9 cellular contexts compared by ENCODE assay signal in the genomic region with DNA sequence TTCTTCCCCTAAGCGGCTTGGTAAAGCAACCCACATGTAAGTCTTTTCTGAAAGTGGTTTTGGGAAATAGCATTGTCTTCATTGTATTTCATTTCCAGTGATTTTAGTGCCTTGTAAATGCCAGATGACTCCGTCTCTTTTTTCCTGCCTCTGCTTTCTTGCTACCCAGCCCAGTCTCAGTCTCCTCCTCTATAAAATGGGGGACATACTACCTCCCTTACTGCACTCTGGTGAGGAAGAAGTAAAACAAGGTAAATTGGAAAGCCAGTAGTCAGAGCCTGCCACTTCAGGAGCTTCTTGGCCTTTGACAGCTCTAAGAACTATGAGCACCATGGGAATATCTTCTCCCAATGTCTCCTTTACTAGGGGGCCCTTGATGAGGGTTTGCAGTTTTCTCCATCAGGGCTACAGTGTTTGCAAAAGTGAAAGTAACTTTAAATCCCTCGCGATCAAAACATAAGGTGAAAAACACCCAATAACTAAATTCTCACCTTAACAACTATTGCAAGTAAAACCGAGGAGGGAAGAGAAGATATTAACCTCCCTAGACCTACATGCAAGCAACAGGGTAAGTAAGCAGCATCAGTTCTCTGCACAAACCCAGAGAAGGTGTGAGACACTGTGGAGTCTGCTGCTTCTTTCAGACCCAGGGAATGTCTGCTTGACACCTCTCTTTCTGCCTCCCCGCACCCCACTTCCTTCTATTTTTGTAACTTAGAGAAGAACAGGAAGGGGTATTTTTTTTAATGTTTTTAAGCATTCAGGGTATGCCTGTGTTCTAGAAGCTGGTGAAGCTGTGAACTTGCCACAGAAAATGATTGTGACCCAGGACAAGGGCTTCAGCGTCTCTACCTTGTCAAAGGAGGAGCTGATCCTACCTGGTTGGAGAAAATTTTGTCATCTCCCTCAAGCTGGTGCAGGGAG.
DNase-seq lines count a peak whose midpoint lies in the region; ATAC-seq and TF ChIP-seq lines count a peak whose summit lies in the region.
"Had no signal": no experiment of that assay in that cellular context is flagged by ENCODE, and none has a peak within 500 bp of the region (broad histone marks: within the 10 kb centered on the region; RNA-seq: fewer than 3 reads in every experiment).

No MANE protein-coding gene starts in this region.

- TF ChIP-seq CTCF in spleen (IDR thresholded peaks at IDR 0.05 in 8 of 11, conservative IDR thresholded peaks at IDR 0.05 in 3 of 11), result no peak
- no peak for TF ChIP-seq CTCF in colonic mucosa (IDR thresholded peaks at IDR 0.05)
- TF ChIP-seq CTCF in ovary (IDR thresholded peaks at IDR 0.05), result no peak

- H3K9me3 ChIP-seq in spleen (no peaks in the 10 kb centered on the region), colonic mucosa (no peaks in the 10 kb centered on the region), ovary (no peaks in the 10 kb centered on the region)

- WGBS in spleen, 5 donors, result 30 to 41% (median 39%) methylated on average over 7 of the region's 7 CpGs
- WGBS in ovary, 3 donors, result 62 to 70% (median 66%) methylated on average over 7 of the region's 7 CpGs

- intact Hi-C loops in spleen (cut with DNase I; ENCODE audit: low total_unique reads) (no loop called here), colonic mucosa (cut with DNase I) (no loop called here), ovary (cut with DNase I) (no loop called here)

- TF ChIP-seq POLR2A in spleen (IDR thresholded peaks at IDR 0.05) (no peak), ovary (IDR thresholded peaks at IDR 0.05) (no peak)

- no peaks in the 10 kb centered on the region for H3K36me3 ChIP-seq in spleen
- no peaks in the 10 kb centered on the region for H3K36me3 ChIP-seq in colonic mucosa
- no peaks in the 10 kb centered on the region for H3K36me3 ChIP-seq in ovary

- DNase-seq in Jurkat, Clone E6-1 (ENCODE audit: low read depth, low spot score), result no peak
- peak; percentile 34 for DNase-seq in activated T-cell treated with anti-CD3 and anti-CD28 coated beads, Interleukin-2, amount 50 U/mL, for 1 hour
- DNase-seq in spleen (peak; percentile 72), colonic mucosa (no peak), germinal center (ENCODE audit: low spot score) (no peak), ovary (no peak), NCI-H2081 treated with DMSO at 0.1 percent for 48 hours (lab: John Stamatoyannopoulos, UW) (no peak)

- H3K27ac ChIP-seq in spleen, result peak overlapping the region; percentile 19 to 79 (median 62)
- no peak overlapping the region for H3K27ac ChIP-seq in colonic mucosa
- no peak overlapping the region for H3K27ac ChIP-seq in ovary

- no peak overlapping the region for H3K9ac ChIP-seq in colonic mucosa (ENCODE audit: low read depth in 2 of 2, low read length in 2 of 2)

- H3K4me1 ChIP-seq in spleen (peaks cover 0 to 41% (median 19%) of the 10 kb centered on the region in 6 donors), colonic mucosa (no peaks in the 10 kb centered on the region), ovary (ENCODE audit: insufficient read depth) (peaks cover 2% of the 10 kb centered on the region)

- ATAC-seq in GM19324 (IDR thresholded peaks at IDR 0.05; ENCODE audit: low FRiP score, unreplicated experiment), result peak; percentile 59
- ATAC-seq: K562 had no signal

- TF ChIP-seq EP300 in ovary (IDR thresholded peaks at IDR 0.05), result no peak

- H3K27me3 ChIP-seq in spleen (replicated peaks in 1 of 7) (no peaks in the 10 kb centered on the region), colonic mucosa (no peaks in the 10 kb centered on the region), ovary (no peaks in the 10 kb centered on the region)

- peak overlapping the region; percentile 5; the same call in 1 of the 2 replicates for H3K4me3 ChIP-seq in Jurkat, Clone E6-1 (ENCODE audit: low read length)
- peak overlapping the region in 4 of 8 donors; percentile 3 to 53 (median 24) for H3K4me3 ChIP-seq in spleen
- no peak overlapping the region for H3K4me3 ChIP-seq in colonic mucosa
- no peak overlapping the region for H3K4me3 ChIP-seq in ovary
- H3K4me3 ChIP-seq: K562 had no signal

Comparison
In these comparisons a context has a peak if more than half of its experiments do, and no peak if none do; other contexts are left out.
1. DNase-seq: peak in activated T-cell treated with anti-CD3 and anti-CD28 coated beads, Interleukin-2, amount 50 U/mL, for 1 hour (single experiment) and spleen (single experiment); none in Jurkat, Clone E6-1 (single experiment), colonic mucosa (single experiment), germinal center (single experiment), ovary (0 of 5) and NCI-H2081 treated with DMSO at 0.1 percent for 48 hours (single experiment).
2. H3K27ac ChIP-seq: peak in spleen (8 of 8); none in colonic mucosa (single experiment) and ovary (0 of 2).